8 cellular contexts compared by ENCODE assay signal in genomic region chr19:14136509-14137281, GRCh38. TPM values are rescaled to one million over a fixed set of nuclear protein-coding genes. Genes with fewer than 3 reads are reported as not detected.
A peak's percentile ranks its signal among the peaks of the same experiment; 100 is the strongest.
DNase-seq lines count a peak whose midpoint lies in the region; ATAC-seq and TF ChIP-seq lines count a peak whose summit lies in the region.

TSS of gene ASF1B (minus strand) at chr19:14136589. CDS start at chr19:14136456, 133 bp downstream.

- no peaks in the 10 kb centered on the region for H3K36me3 ChIP-seq in left lung

- no peaks in the 10 kb centered on the region for H3K27me3 Mint-ChIP-seq in CD4-positive, alpha-beta T cell

- H3K4me1 Mint-ChIP-seq in CD4-positive, alpha-beta T cell (ENCODE audit: low read depth) = peaks cover 34% of the 10 kb centered on the region

- POLR2A ChIA-PET in CD4-positive, alpha-beta T cell (lab: Charles Lee) = interaction anchor here (0.6 to 3.8 kb wide), 61 partner anchors 9 to 1243 kb away, joined by 3 to 52 read pairs (median 4); partner anchors contain the start of genes ADGRE5, ADGRL1, AKAP8 and C19orf53

- H3K4me3 Mint-ChIP-seq in CD4-positive, alpha-beta T cell = peak within 1 kb of the TSS; percentile 97

- intact Hi-C loops in CD4-positive, alpha-beta T cell (cut with DNase I, micrococcal nuclease) = loop anchor here (1.0 to 10.0 kb wide), 16 partner anchors 13 to 859 kb away; partner anchors contain the start of genes DDX39A (in 1 of the 2) and MISP3 (in 1 of the 2)
- intact Hi-C loops in left lung (cut with DNase I) = no loop called here

- peak; percentile 99 for TF ChIP-seq CTCF in CD4-positive, alpha-beta T cell (IDR thresholded peaks at IDR 0.05)
- peak; percentile 84 to 93 for TF ChIP-seq CTCF in left lung (IDR thresholded peaks at IDR 0.05)

- peaks cover 12 to 55% of the 10 kb centered on the region in 2 donors for H3K4me1 ChIP-seq in left lung

- no peaks in the 10 kb centered on the region for H3K9me3 ChIP-seq in CD4-positive, alpha-beta T cell (ENCODE audit: control insufficient read depth, low read length)
- no peaks in the 10 kb centered on the region for H3K9me3 ChIP-seq in left lung

- CTCF ChIA-PET in CD4-positive, alpha-beta T cell (lab: Charles Lee) = interaction anchor here (0.5 to 2.7 kb wide), 72 partner anchors 8 to 1440 kb away, joined by 3 to 34 read pairs (median 4); partner anchors contain the start of genes ADGRE5, DDX39A, FBXW9 and MISP3

- peak; percentile 80 for ATAC-seq in CD4-positive, alpha-beta T cell (ENCODE audit: poor library complexity)
- peak; percentile 83 for ATAC-seq in GM19397 (IDR thresholded peaks at IDR 0.05; ENCODE audit: unreplicated experiment)
- peak; percentile 74 for ATAC-seq in HG03571 (IDR thresholded peaks at IDR 0.05; ENCODE audit: unreplicated experiment)
- ATAC-seq in left lung = peak; percentile 91

- peak; percentile 91 to 98 (median 96) for DNase-seq in CD4-positive, alpha-beta T cell
- DNase-seq in NCI-H774 (lab: John Stamatoyannopoulos, UW) = peak; percentile 99
- peak; percentile 94 to 95 for DNase-seq in activated CD4-positive, alpha-beta T cell treated with anti-CD3 and anti-CD28 coated beads, Interleukin-2, amount 50 U/mL, for 4 hours
- DNase-seq in dermis blood vessel endothelial cell = peak; percentile 100
- peak; percentile 98 to 99 for DNase-seq in left lung
- DNase-seq in stimulated activated CD4-positive, alpha-beta T cell treated with anti-CD3 and anti-CD28 coated beads, Interleukin-2, amount 100 ng/mL, for 48 hours = peak; percentile 93 to 95

- H3K27ac ChIP-seq in CD4-positive, alpha-beta T cell (ENCODE audit: low read depth, low read length) = peak within 1 kb of the TSS; percentile 92
- peak within 1 kb of the TSS; percentile 97 for H3K27ac ChIP-seq in left lung

- H3K9me3 Mint-ChIP-seq in CD4-positive, alpha-beta T cell = no peaks in the 10 kb centered on the region

- peaks cover 9% of the 10 kb centered on the region for H3K36me3 Mint-ChIP-seq in CD4-positive, alpha-beta T cell (ENCODE audit: low read depth)

- H3K27ac Mint-ChIP-seq in CD4-positive, alpha-beta T cell = peak within 1 kb of the TSS; percentile 87

- H3K27me3 ChIP-seq in CD4-positive, alpha-beta T cell (ENCODE audit: control insufficient read depth, insufficient read depth, low read length) = no peaks in the 10 kb centered on the region
- no peaks in the 10 kb centered on the region for H3K27me3 ChIP-seq in left lung

- H3K4me3 ChIP-seq in left lung = peak within 1 kb of the TSS; percentile 75 to 85

RNA-seq across cellular contexts. Expression of gene ASF1B, which starts in this region (rescaled TPM):
- under 1 TPM; 0.59 to 0.77 TPM for total RNA-seq in CD4-positive, alpha-beta T cell
- total RNA-seq in dermis blood vessel endothelial cell (11.4 and 26.8 TPM in 2 replicates), left lung (10 to 100 TPM; 10.5 to 11.4 TPM)

Comparison
In these comparisons a context has a peak if more than half of its experiments do, and no peak if none do; other contexts are left out.
1. Peak in every context shown above with its lines: DNase-seq, ATAC-seq, H3K4me3 ChIP-seq and H3K27ac ChIP-seq.
2. Peak in DNase-seq, ATAC-seq and H3K27ac ChIP-seq in CD4-positive, alpha-beta T cell; RNA of the gene not detected or under 1 TPM.
3. intact Hi-C loops: an anchor here in CD4-positive, alpha-beta T cell (1.0 to 10.0 kb wide); none called in left lung.